Comparison of ENCODE assay signal across 19 cellular contexts in the genomic region with DNA sequence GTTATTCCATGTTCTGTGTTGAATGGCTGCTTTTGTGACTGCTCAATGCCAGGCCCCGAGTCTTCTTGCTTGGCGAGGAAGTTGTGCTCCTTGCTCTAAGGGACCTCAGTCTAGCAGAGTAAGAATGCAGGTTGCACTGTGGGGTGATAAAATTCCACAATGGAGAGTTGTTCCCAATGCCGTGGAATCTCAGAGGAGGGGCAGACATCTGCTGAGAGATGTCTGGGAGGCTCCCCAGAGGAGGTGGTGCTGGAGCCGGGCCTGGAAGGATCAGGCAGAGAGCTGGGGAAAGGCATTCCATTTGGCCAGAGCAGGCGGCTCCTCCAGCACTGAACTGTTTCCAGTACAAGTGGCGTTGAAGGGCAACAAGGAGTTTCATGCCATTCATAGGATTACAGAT. TPM values are rescaled to one million over a fixed set of nuclear protein-coding genes. Genes with fewer than 3 reads are reported as not detected.
A peak's percentile ranks its signal among the peaks of the same experiment; 100 is the strongest.
DNase-seq lines count a peak whose midpoint lies in the region; ATAC-seq, FAIRE-seq and TF ChIP-seq lines count a peak whose summit lies in the region.
"Had no signal": no experiment of that assay in that cellular context is flagged by ENCODE, and none has a peak within 500 bp of the region (broad histone marks: within the 10 kb centered on the region; RNA-seq: fewer than 3 reads in every experiment).

No MANE protein-coding gene starts in this region.

- no peak for DNase-seq in activated CD4-positive, alpha-beta T cell treated with anti-CD3 and anti-CD28 coated beads, Interleukin-2, amount 10 ng/mL, durations not matched to agents 7 days and 5 days
- no peak for DNase-seq in activated CD4-positive, alpha-beta T cell treated with anti-CD3 and anti-CD28 coated beads for 36 hours
- DNase-seq in fibroblast of peridontal ligament (ENCODE audit: extremely low read depth) (peak; percentile 35), myocyte (ENCODE audit: low read depth) (peak; percentile 60), upper lobe of right lung (no peak), D721Med (ENCODE audit: insufficient read length, low spot score) (no peak)
- no peak for DNase-seq in activated T-cell treated with anti-CD3 and anti-CD28 coated beads, Interleukin-2, amount 50 U/mL, for 24 hours
- DNase-seq in activated effector memory CD4-positive, alpha-beta T cell treated with Interleukin-2 at 50 U/mL for 16 hours = no peak
- DNase-seq: CD4-positive, alpha-beta T cell; cerebellar nuclear complex; NCI-H2029 treated with DMSO at 0.1 percent for 48 hours; NCI-H748 treated with DMSO at 0.1 percent for 48 hours; pancreas; RPMI8226; stimulated activated CD4-positive, alpha-beta T cell treated with anti-CD3 and anti-CD28 coated beads, Interleukin-15, amount 100 ng/mL, for 24 hours; T-helper 17 cell had no signal

- peak overlapping the region; percentile 28 for H3K27ac Mint-ChIP-seq in activated CD4-positive, alpha-beta T cell treated with anti-CD3 and anti-CD28 coated beads, Interleukin-2, amount 10 ng/mL, durations not matched to agents 7 days and 5 days
- H3K27ac Mint-ChIP-seq in activated CD4-positive, alpha-beta T cell treated with anti-CD3 and anti-CD28 coated beads for 36 hours = no peak overlapping the region
- no peak overlapping the region for H3K27ac Mint-ChIP-seq in activated T-cell treated with anti-CD3 and anti-CD28 coated beads, Interleukin-2, amount 50 U/mL, for 24 hours
- H3K27ac Mint-ChIP-seq: activated naive CD8-positive, alpha-beta T cell; CD4-positive, alpha-beta T cell; T-helper 17 cell had no signal

- intact Hi-C loops in activated CD4-positive, alpha-beta T cell treated with anti-CD3 and anti-CD28 coated beads for 36 hours (cut with DNase I, micrococcal nuclease) = loop anchor here in 1 of 2 experiments (10.0 kb wide), 1 partner anchor 96 kb away; no protein-coding TSS in a partner anchor
- intact Hi-C loops in upper lobe of right lung (cut with DNase I) = no loop called here

- peaks cover 24% of the 10 kb centered on the region for H3K4me1 ChIP-seq in upper lobe of right lung

- H3K9me3 Mint-ChIP-seq in activated CD4-positive, alpha-beta T cell treated with anti-CD3 and anti-CD28 coated beads, Interleukin-2, amount 10 ng/mL, durations not matched to agents 7 days and 5 days = no peaks in the 10 kb centered on the region
- H3K9me3 Mint-ChIP-seq in activated CD4-positive, alpha-beta T cell treated with anti-CD3 and anti-CD28 coated beads for 36 hours (ENCODE audit: low read depth) = no peaks in the 10 kb centered on the region
- no peaks in the 10 kb centered on the region for H3K9me3 Mint-ChIP-seq in activated T-cell treated with anti-CD3 and anti-CD28 coated beads, Interleukin-2, amount 50 U/mL, for 24 hours
- H3K9me3 Mint-ChIP-seq: CD4-positive, alpha-beta T cell had no signal

- no peak for ATAC-seq in activated CD4-positive, alpha-beta T cell treated with anti-CD3 and anti-CD28 coated beads for 36 hours
- peak; percentile 71 for ATAC-seq in upper lobe of right lung
- ATAC-seq: pancreas, T-helper 17 cell had no signal

- no peaks in the 10 kb centered on the region for H3K36me3 Mint-ChIP-seq in activated CD4-positive, alpha-beta T cell treated with anti-CD3 and anti-CD28 coated beads, Interleukin-2, amount 10 ng/mL, durations not matched to agents 7 days and 5 days (ENCODE audit: low read depth)
- H3K36me3 Mint-ChIP-seq in activated CD4-positive, alpha-beta T cell treated with anti-CD3 and anti-CD28 coated beads for 36 hours (ENCODE audit: low read depth) = peaks cover 4% of the 10 kb centered on the region
- peaks cover 14% of the 10 kb centered on the region for H3K36me3 Mint-ChIP-seq in activated T-cell treated with anti-CD3 and anti-CD28 coated beads, Interleukin-2, amount 50 U/mL, for 24 hours (ENCODE audit: low read depth)

- POLR2A ChIA-PET in activated CD4-positive, alpha-beta T cell treated with anti-CD3 and anti-CD28 coated beads, Interleukin-2, amount 10 ng/mL, durations not matched to agents 7 days and 5 days (lab: Charles Lee) = no interaction called here
- POLR2A ChIA-PET in activated CD4-positive, alpha-beta T cell treated with anti-CD3 and anti-CD28 coated beads for 36 hours (lab: Charles Lee) = interaction anchor here (0.6 kb wide), 1 partner anchor 9 kb away, joined by 3 read pairs; no protein-coding TSS in a partner anchor

- H3K9me3 ChIP-seq in upper lobe of right lung = no peaks in the 10 kb centered on the region
- H3K9me3 ChIP-seq: pancreas had no signal

- H3K4me1 Mint-ChIP-seq in activated CD4-positive, alpha-beta T cell treated with anti-CD3 and anti-CD28 coated beads, Interleukin-2, amount 10 ng/mL, durations not matched to agents 7 days and 5 days = no peaks in the 10 kb centered on the region
- H3K4me1 Mint-ChIP-seq in activated CD4-positive, alpha-beta T cell treated with anti-CD3 and anti-CD28 coated beads for 36 hours = no peaks in the 10 kb centered on the region
- H3K4me1 Mint-ChIP-seq in activated T-cell treated with anti-CD3 and anti-CD28 coated beads, Interleukin-2, amount 50 U/mL, for 24 hours (ENCODE audit: low read depth) = no peaks in the 10 kb centered on the region

- CTCF ChIA-PET in activated CD4-positive, alpha-beta T cell treated with anti-CD3 and anti-CD28 coated beads, Interleukin-2, amount 10 ng/mL, durations not matched to agents 7 days and 5 days (lab: Charles Lee) = no interaction called here
- CTCF ChIA-PET in activated CD4-positive, alpha-beta T cell treated with anti-CD3 and anti-CD28 coated beads for 36 hours (lab: Charles Lee) = interaction anchor here (0.5 to 1.3 kb wide), 3 partner anchors 17 to 1498 kb away, joined by 3 to 4 read pairs (median 4); no protein-coding TSS in a partner anchor

- H3K36me3 ChIP-seq in upper lobe of right lung = peaks cover 29% of the 10 kb centered on the region
- H3K36me3 ChIP-seq: pancreas had no signal

- TF ChIP-seq CTCF in upper lobe of right lung (IDR thresholded peaks at IDR 0.05) = no peak
- no peak for TF ChIP-seq CTCF in D721Med (IDR thresholded peaks at IDR 0.05; ENCODE audit: insufficient read depth, missing control alignments)

- H3K27me3 ChIP-seq in upper lobe of right lung = no peaks in the 10 kb centered on the region
- H3K27me3 ChIP-seq: pancreas had no signal

- H3K27ac ChIP-seq in upper lobe of right lung = peak overlapping the region; percentile 26
- H3K27ac ChIP-seq: 22Rv1, pancreas had no signal

- no peak for FAIRE-seq in D721Med (lab: Jason Lieb, UNC)
- FAIRE-seq: GM12891, pancreas had no signal

- H3K4me3 ChIP-seq in upper lobe of right lung = no peak overlapping the region
- H3K4me3 ChIP-seq: pancreas had no signal

- H3K4me3 Mint-ChIP-seq in activated CD4-positive, alpha-beta T cell treated with anti-CD3 and anti-CD28 coated beads, Interleukin-2, amount 10 ng/mL, durations not matched to agents 7 days and 5 days = no peak overlapping the region
- H3K4me3 Mint-ChIP-seq in activated CD4-positive, alpha-beta T cell treated with anti-CD3 and anti-CD28 coated beads for 36 hours = no peak overlapping the region
- H3K4me3 Mint-ChIP-seq in activated T-cell treated with anti-CD3 and anti-CD28 coated beads, Interleukin-2, amount 50 U/mL, for 24 hours = no peak overlapping the region
- H3K4me3 Mint-ChIP-seq: activated naive CD8-positive, alpha-beta T cell; CD4-positive, alpha-beta T cell; T-helper 17 cell had no signal

- no peaks in the 10 kb centered on the region for H3K27me3 Mint-ChIP-seq in activated CD4-positive, alpha-beta T cell treated with anti-CD3 and anti-CD28 coated beads, Interleukin-2, amount 10 ng/mL, durations not matched to agents 7 days and 5 days
- H3K27me3 Mint-ChIP-seq in activated CD4-positive, alpha-beta T cell treated with anti-CD3 and anti-CD28 coated beads for 36 hours = no peaks in the 10 kb centered on the region
- H3K27me3 Mint-ChIP-seq in activated T-cell treated with anti-CD3 and anti-CD28 coated beads, Interleukin-2, amount 50 U/mL, for 24 hours = no peaks in the 10 kb centered on the region
- H3K27me3 Mint-ChIP-seq: activated naive CD8-positive, alpha-beta T cell; CD4-positive, alpha-beta T cell; T-helper 17 cell had no signal

RNA-seq across cellular contexts. Expression of gene ST3GAL4, which starts 55.2 kb away (rescaled TPM):
- total RNA-seq in activated CD4-positive, alpha-beta T cell treated with anti-CD3 and anti-CD28 coated beads, Interleukin-2, amount 10 ng/mL, durations not matched to agents 7 days and 5 days = 1 to 10 TPM; 7.5 to 7.6 TPM
- 1 to 10 TPM; 7.5 to 9.1 TPM for total RNA-seq in activated CD4-positive, alpha-beta T cell treated with anti-CD3 and anti-CD28 coated beads for 36 hours
- 24.2 and 25.2 TPM in 2 replicates for total RNA-seq in myocyte
- polyA plus RNA-seq in myocyte (2012) = 43.7 TPM
- total RNA-seq in upper lobe of right lung = 39.2 TPM

Comparison
In these comparisons a context has a peak if more than half of its experiments do, and no peak if none do; other contexts are left out.
1. DNase-seq: peak in fibroblast of peridontal ligament (single experiment) and myocyte (single experiment); none in activated CD4-positive, alpha-beta T cell treated with anti-CD3 and anti-CD28 coated beads, Interleukin-2, amount 10 ng/mL, durations not matched to agents 7 days and 5 days (single experiment), activated CD4-positive, alpha-beta T cell treated with anti-CD3 and anti-CD28 coated beads for 36 hours (single experiment), upper lobe of right lung (single experiment), activated T-cell treated with anti-CD3 and anti-CD28 coated beads, Interleukin-2, amount 50 U/mL, for 24 hours (single experiment), D721Med (single experiment) and activated effector memory CD4-positive, alpha-beta T cell treated with Interleukin-2 at 50 U/mL for 16 hours (single experiment).